16 cellular contexts compared by ENCODE assay signal in genomic region chr3:155010416-155010815, GRCh38.
"Had no signal": no experiment of that assay in that cellular context is flagged by ENCODE, and none has a peak within 500 bp of the region (broad histone marks: within the 10 kb centered on the region; RNA-seq: fewer than 3 reads in every experiment).

No MANE protein-coding gene starts in this region.

- H3K9me3 ChIP-seq: esophagus squamous epithelium, neutrophil, right atrium auricular region, sigmoid colon, testis, tibial nerve had no signal

- H3K4me1 ChIP-seq: esophagus squamous epithelium, foreskin keratinocyte, right atrium auricular region, sigmoid colon, testis, tibial nerve had no signal

- H3K27me3 Mint-ChIP-seq: dendritic cell treated with granulocyte-macrophage colony-stimulating factor and Interleukin-4, amounts not matched to agents 40 ng/mL and 50 ng/mL, for 4 days; effector memory CD8-positive, alpha-beta T cell; naive thymus-derived CD4-positive, alpha-beta T cell; stimulated activated naive CD8-positive, alpha-beta T cell treated with anti-CD3 and anti-CD28 coated beads, Interleukin-15, amount 100 ng/mL, for 72 hours had no signal

- H3K36me3 ChIP-seq: esophagus squamous epithelium, neutrophil, right atrium auricular region, sigmoid colon, tibial nerve had no signal

- ATAC-seq: effector memory CD8-positive, alpha-beta T cell; foreskin keratinocyte; naive thymus-derived CD4-positive, alpha-beta T cell; stimulated activated naive B cell treated with anti-CD40 and anti-IgM and Interleukin-4, amounts not matched to agents 10 μg/mL and 1 μg/mL and 100 μg/mL, for 72 hours; stimulated activated naive CD8-positive, alpha-beta T cell treated with anti-CD3 and anti-CD28 coated beads, Interleukin-15, amount 100 ng/mL, for 72 hours had no signal

- DNase-seq: effector memory CD8-positive, alpha-beta T cell; esophagus squamous epithelium; foreskin keratinocyte; kidney glomerular epithelial cell; naive thymus-derived CD4-positive, alpha-beta T cell; sigmoid colon; stimulated activated CD4-positive, alpha-beta T cell treated with anti-CD3 and anti-CD28 coated beads, Interleukin-2, amount 100 ng/mL, for 24 hours; stimulated activated CD4-positive, alpha-beta T cell treated with anti-CD3 and anti-CD28 coated beads, Interleukin-4, amount 100 ng/mL, for 4 hours; stimulated activated naive B cell treated with anti-CD40 and anti-IgM and Interleukin-4, amounts not matched to agents 10 μg/mL and 1 μg/mL and 100 μg/mL, for 72 hours; stimulated activated naive CD8-positive, alpha-beta T cell treated with anti-CD3 and anti-CD28 coated beads, Interleukin-15, amount 100 ng/mL, for 72 hours; testis had no signal

- H3K27ac Mint-ChIP-seq: dendritic cell treated with granulocyte-macrophage colony-stimulating factor and Interleukin-4, amounts not matched to agents 40 ng/mL and 50 ng/mL, for 4 days; effector memory CD8-positive, alpha-beta T cell; naive thymus-derived CD4-positive, alpha-beta T cell; stimulated activated naive B cell treated with anti-CD40 and anti-IgM and Interleukin-4, amounts not matched to agents 10 μg/mL and 1 μg/mL and 100 μg/mL, for 72 hours; stimulated activated naive CD8-positive, alpha-beta T cell treated with anti-CD3 and anti-CD28 coated beads, Interleukin-15, amount 100 ng/mL, for 72 hours had no signal

- H3K4me1 Mint-ChIP-seq: naive thymus-derived CD4-positive, alpha-beta T cell; stimulated activated naive CD8-positive, alpha-beta T cell treated with anti-CD3 and anti-CD28 coated beads, Interleukin-15, amount 100 ng/mL, for 72 hours had no signal

- H3K27me3 ChIP-seq: esophagus squamous epithelium, foreskin keratinocyte, neutrophil, right atrium auricular region, sigmoid colon, testis, tibial nerve had no signal

- H3K4me3 Mint-ChIP-seq: dendritic cell treated with granulocyte-macrophage colony-stimulating factor and Interleukin-4, amounts not matched to agents 40 ng/mL and 50 ng/mL, for 4 days; effector memory CD8-positive, alpha-beta T cell; naive thymus-derived CD4-positive, alpha-beta T cell; stimulated activated naive B cell treated with anti-CD40 and anti-IgM and Interleukin-4, amounts not matched to agents 10 μg/mL and 1 μg/mL and 100 μg/mL, for 72 hours; stimulated activated naive CD8-positive, alpha-beta T cell treated with anti-CD3 and anti-CD28 coated beads, Interleukin-15, amount 100 ng/mL, for 72 hours had no signal

- H3K4me3 ChIP-seq: esophagus squamous epithelium, right atrium auricular region, sigmoid colon, skin epidermis, testis, tibial nerve had no signal

- H3K27ac ChIP-seq: esophagus squamous epithelium, foreskin keratinocyte, neutrophil, right atrium auricular region, sigmoid colon, skin epidermis, testis, tibial nerve had no signal

- H3K36me3 Mint-ChIP-seq: naive thymus-derived CD4-positive, alpha-beta T cell; stimulated activated naive B cell treated with anti-CD40 and anti-IgM and Interleukin-4, amounts not matched to agents 10 μg/mL and 1 μg/mL and 100 μg/mL, for 72 hours had no signal
